ENCODE assay signal across 15 cellular contexts in the genomic region with DNA sequence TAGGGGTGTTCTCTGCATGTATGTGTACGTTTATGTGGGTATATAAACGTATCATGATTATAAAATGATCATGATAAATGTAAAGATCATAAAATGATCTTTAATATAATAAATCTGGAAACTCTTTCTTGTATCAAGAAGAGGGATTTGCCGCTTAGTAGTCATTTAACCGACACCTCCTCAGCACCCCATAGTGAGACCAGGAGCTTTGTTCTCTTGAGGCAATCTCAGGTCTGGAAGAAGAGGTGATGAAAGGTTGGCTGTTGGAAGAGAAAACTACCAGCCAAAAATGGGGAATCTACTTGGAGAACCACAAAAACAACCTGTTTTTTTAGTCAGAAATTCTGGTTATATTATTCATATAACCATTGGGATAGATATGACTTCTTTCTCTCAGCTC. TPM values are rescaled to one million over a fixed set of nuclear protein-coding genes. Genes with fewer than 3 reads are reported as not detected.
DNase-seq lines count a peak whose midpoint lies in the region; ATAC-seq and TF ChIP-seq lines count a peak whose summit lies in the region.
"Had no signal": no experiment of that assay in that cellular context is flagged by ENCODE, and none has a peak within 500 bp of the region (broad histone marks: within the 10 kb centered on the region; RNA-seq: fewer than 3 reads in every experiment).

No MANE protein-coding gene starts in this region.

- H3K4me1 ChIP-seq in Peyer's patch (peaks cover 0 to 82% (median 54%) of the 10 kb centered on the region in 4 donors), esophagus muscularis mucosa (peaks cover 74 to 100% (median 94%) of the 10 kb centered on the region in 4 donors), thyroid gland (peaks cover 14 to 23% of the 10 kb centered on the region in 2 donors)

- peaks cover 57% of the 10 kb centered on the region for H3K36me3 Mint-ChIP-seq in T-helper 2 cell treated with Interferon-gamma antibody and Interleukin-4, amounts not matched to agents 5 μg/mL and 100 μg/mL, for 36 hours (ENCODE audit: low read depth)
- H3K36me3 Mint-ChIP-seq in stimulated activated naive B cell treated with anti-CD40 and anti-IgM and Interleukin-4, amounts not matched to agents 10 μg/mL and 1 μg/mL and 100 μg/mL, for 72 hours: peaks cover 37 to 45% of the 10 kb centered on the region in 2 donors

- H3K9me3 Mint-ChIP-seq in T-helper 2 cell treated with Interferon-gamma antibody and Interleukin-4, amounts not matched to agents 5 μg/mL and 100 μg/mL, for 36 hours: no peaks in the 10 kb centered on the region
- peaks cover 0 to 3% of the 10 kb centered on the region in 2 donors for H3K9me3 Mint-ChIP-seq in stimulated activated naive B cell treated with anti-CD40 and anti-IgM and Interleukin-4, amounts not matched to agents 10 μg/mL and 1 μg/mL and 100 μg/mL, for 72 hours

- H3K27ac ChIP-seq in Peyer's patch (peak overlapping the region; percentile 72 to 83 (median 77)), esophagus muscularis mucosa (replicated peaks in 1 of 4) (peak overlapping the region; percentile 74 to 77 (median 76)), thyroid gland (no peak overlapping the region)
- H3K27ac ChIP-seq: VCaP had no signal

- no peaks in the 10 kb centered on the region for H3K27me3 ChIP-seq in Peyer's patch
- H3K27me3 ChIP-seq in esophagus muscularis mucosa: no peaks in the 10 kb centered on the region
- H3K27me3 ChIP-seq in thyroid gland: no peaks in the 10 kb centered on the region

- H3K9me3 ChIP-seq in Peyer's patch (no peaks in the 10 kb centered on the region), esophagus muscularis mucosa (no peaks in the 10 kb centered on the region), thyroid gland (no peaks in the 10 kb centered on the region)

- intact Hi-C loops in esophagus muscularis mucosa (cut with DNase I): no loop called here
- intact Hi-C loops in thyroid gland (cut with DNase I): no loop called here

- no peak for DNase-seq in T-helper 2 cell treated with Interferon-gamma antibody and Interleukin-4, amounts not matched to agents 5 μg/mL and 100 μg/mL, for 36 hours (ENCODE audit: low spot score)
- DNase-seq in T-helper 2 cell (no peak), Peyer's patch (no peak), esophagus muscularis mucosa (ENCODE audit: extremely low spot score) (no peak), thyroid gland (no peak)
- DNase-seq in stimulated activated naive B cell treated with anti-CD40 and anti-IgM and Interleukin-4, amounts not matched to agents 10 μg/mL and 1 μg/mL and 100 μg/mL, for 72 hours: no peak
- no peak for DNase-seq in activated effector memory CD4-positive, alpha-beta T cell treated with anti-CD3 and anti-CD28 coated beads, Interleukin-2, amount 50 U/mL, for 16 hours
- DNase-seq: cortex of kidney, kidney, NCI-H146, NCI-H69, Right ventricle myocardium superior had no signal

- TF ChIP-seq EP300 in esophagus muscularis mucosa (IDR thresholded peaks at IDR 0.05): no peak

- TF ChIP-seq CTCF in Peyer's patch (IDR thresholded peaks at IDR 0.05): no peak
- TF ChIP-seq CTCF in esophagus muscularis mucosa (IDR thresholded peaks at IDR 0.05): no peak
- TF ChIP-seq CTCF in thyroid gland (IDR thresholded peaks at IDR 0.05): no peak

- TF ChIP-seq POLR2A in Peyer's patch (IDR thresholded peaks at IDR 0.05) (no peak), esophagus muscularis mucosa (IDR thresholded peaks at IDR 0.05; ENCODE audit: low read depth) (no peak), thyroid gland (IDR thresholded peaks at IDR 0.05) (no peak)

- no peak for ATAC-seq in stimulated activated naive B cell treated with anti-CD40 and anti-IgM and Interleukin-4, amounts not matched to agents 10 μg/mL and 1 μg/mL and 100 μg/mL, for 72 hours (replicated peaks)
- ATAC-seq in GM21786 (IDR thresholded peaks at IDR 0.05; ENCODE audit: unreplicated experiment): no peak
- ATAC-seq: HCT116 had no signal

- peak overlapping the region; percentile 76 for H3K4me3 Mint-ChIP-seq in T-helper 2 cell treated with Interferon-gamma antibody and Interleukin-4, amounts not matched to agents 5 μg/mL and 100 μg/mL, for 36 hours
- peak overlapping the region in 1 of 2 donors; percentile 44 for H3K4me3 Mint-ChIP-seq in stimulated activated naive B cell treated with anti-CD40 and anti-IgM and Interleukin-4, amounts not matched to agents 10 μg/mL and 1 μg/mL and 100 μg/mL, for 72 hours

- no peaks in the 10 kb centered on the region for H3K27me3 Mint-ChIP-seq in T-helper 2 cell treated with Interferon-gamma antibody and Interleukin-4, amounts not matched to agents 5 μg/mL and 100 μg/mL, for 36 hours (ENCODE audit: low read depth)
- no peaks in the 10 kb centered on the region for H3K27me3 Mint-ChIP-seq in stimulated activated naive B cell treated with anti-CD40 and anti-IgM and Interleukin-4, amounts not matched to agents 10 μg/mL and 1 μg/mL and 100 μg/mL, for 72 hours

- H3K4me3 ChIP-seq in Peyer's patch: no peak overlapping the region
- no peak overlapping the region for H3K4me3 ChIP-seq in esophagus muscularis mucosa
- H3K4me3 ChIP-seq in thyroid gland (replicated peaks in 1 of 3): no peak overlapping the region

- 71% methylated on average over 4 of the region's 4 CpGs for WGBS in esophagus muscularis mucosa
- WGBS in thyroid gland, 2 donors: 78 to 92% methylated on average over 4 of the region's 4 CpGs

- H3K36me3 ChIP-seq in Peyer's patch: peaks cover 0 to 46% (median 0%) of the 10 kb centered on the region in 3 donors
- peaks cover 25 to 54% (median 40%) of the 10 kb centered on the region in 4 donors for H3K36me3 ChIP-seq in esophagus muscularis mucosa
- peaks cover 7 to 17% of the 10 kb centered on the region in 2 donors for H3K36me3 ChIP-seq in thyroid gland

- peak overlapping the region; percentile 95 for H3K27ac Mint-ChIP-seq in T-helper 2 cell treated with Interferon-gamma antibody and Interleukin-4, amounts not matched to agents 5 μg/mL and 100 μg/mL, for 36 hours
- H3K27ac Mint-ChIP-seq in stimulated activated naive B cell treated with anti-CD40 and anti-IgM and Interleukin-4, amounts not matched to agents 10 μg/mL and 1 μg/mL and 100 μg/mL, for 72 hours: peak overlapping the region; percentile 68

- H3K4me1 Mint-ChIP-seq in T-helper 2 cell treated with Interferon-gamma antibody and Interleukin-4, amounts not matched to agents 5 μg/mL and 100 μg/mL, for 36 hours (ENCODE audit: low read depth): peaks cover 82% of the 10 kb centered on the region
- peaks cover 57 to 91% of the 10 kb centered on the region in 2 donors for H3K4me1 Mint-ChIP-seq in stimulated activated naive B cell treated with anti-CD40 and anti-IgM and Interleukin-4, amounts not matched to agents 10 μg/mL and 1 μg/mL and 100 μg/mL, for 72 hours

RNA-seq across cellular contexts. Expression of a gene that starts 38.7 kb away (rescaled TPM):
- 100 to 1,000 TPM in 2 of 4 donors, 10 to 100 TPM in 2; 51.8 to 127 (median 105) TPM for total RNA-seq in Peyer's patch
- 100 to 1,000 TPM; 202 to 292 (median 261) TPM for total RNA-seq in esophagus muscularis mucosa
- 100 to 1,000 TPM; 120 to 418 (median 218) TPM for total RNA-seq in thyroid gland

Comparison
In these comparisons a context has a peak if more than half of its experiments do, and no peak if none do; other contexts are left out.
1. H3K27ac ChIP-seq: peak in Peyer's patch (4 of 4) and esophagus muscularis mucosa (4 of 4); none in thyroid gland (0 of 3).